Comparison of ENCODE assay signal across 12 cellular contexts in genomic region chr6:75608955-75609533, GRCh38. TPM values are rescaled to one million over a fixed set of nuclear protein-coding genes. Genes with fewer than 3 reads are reported as not detected.
DNase-seq lines count a peak whose midpoint lies in the region; ATAC-seq and TF ChIP-seq lines count a peak whose summit lies in the region.
"Had no signal": no experiment of that assay in that cellular context is flagged by ENCODE, and none has a peak within 500 bp of the region (broad histone marks: within the 10 kb centered on the region; RNA-seq: fewer than 3 reads in every experiment).

No MANE protein-coding gene starts in this region.

- H3K27ac Mint-ChIP-seq in WTC11 (peak overlapping the region; percentile 41), nephron progenitor cell (peak overlapping the region; percentile 35)

- H3K27me3 Mint-ChIP-seq in WTC11 (ENCODE audit: low read depth) (no peaks in the 10 kb centered on the region), nephron progenitor cell (ENCODE audit: low read depth, poor library complexity) (peaks cover 3% of the 10 kb centered on the region)
- H3K27me3 Mint-ChIP-seq: brain had no signal

- TF ChIP-seq CTCF in WTC11 (IDR thresholded peaks at IDR 0.05) = no peak
- no peak for TF ChIP-seq CTCF in nephron progenitor cell (IDR thresholded peaks at IDR 0.05)

- H3K36me3 Mint-ChIP-seq in WTC11 (peaks cover 7% of the 10 kb centered on the region), nephron progenitor cell (ENCODE audit: low read depth) (peaks cover 92% of the 10 kb centered on the region)

- DNase-seq in CD1c-positive myeloid dendritic cell (ENCODE audit: extremely low spot score) (peak; percentile 69), KG1 (lab: John Stamatoyannopoulos, UW) (peak; percentile 16), WTC11 (ENCODE audit: low spot score) (no peak), nephron progenitor cell (no peak), SHP77 (lab: John Stamatoyannopoulos, UW) (no peak), NCI-H1105 treated with DMSO at 0.1 percent for 48 hours (lab: John Stamatoyannopoulos, UW) (no peak), RKO (ENCODE audit: low spot score) (no peak)
- DNase-seq: left cardiac atrium, posterior cingulate gyrus, SW 1271 had no signal

- POLR2A ChIA-PET in WTC11 (lab: Charles Lee) = no interaction called here

- H3K9me3 Mint-ChIP-seq in WTC11 (no peaks in the 10 kb centered on the region), nephron progenitor cell (peaks cover 23% of the 10 kb centered on the region)

- H3K4me3 Mint-ChIP-seq in WTC11 (no peak overlapping the region), nephron progenitor cell (no peak overlapping the region)

- ATAC-seq in WTC11 (no peak), GM21390 (IDR thresholded peaks at IDR 0.05; ENCODE audit: unreplicated experiment) (no peak)

- H3K4me1 Mint-ChIP-seq in WTC11 = peaks cover 71% of the 10 kb centered on the region
- H3K4me1 Mint-ChIP-seq in nephron progenitor cell = peaks cover 56% of the 10 kb centered on the region

- CTCF ChIA-PET in WTC11 (lab: Charles Lee) = no interaction called here

TF ChIP-seq in WTC11, 78 proteins besides CTCF, POLR2A, EP300 and RAD21:
- TF ChIP-seq ZNF219 (CRISPR knock-in tag; IDR thresholded peaks at IDR 0.05; ENCODE audit: borderline replicate concordance) = no peak
- no peak for TF ChIP-seq CDX4 (CRISPR knock-in tag; IDR thresholded peaks at IDR 0.05; ENCODE audit: borderline replicate concordance)
- no peak for TF ChIP-seq ELF4 (CRISPR knock-in tag; IDR thresholded peaks at IDR 0.05; ENCODE audit: low read depth)
- no peak for TF ChIP-seq GABPB1 (CRISPR knock-in tag; IDR thresholded peaks at IDR 0.05)

RNA-seq across cellular contexts. Expression of gene SENP6, which starts 7.4 kb away (rescaled TPM):
- total RNA-seq in WTC11 (2021) = 90.9 to 100 TPM (median 99.4 TPM) in 3 replicates

Comparison
In these comparisons a context has a peak if more than half of its experiments do, and no peak if none do; other contexts are left out.
1. DNase-seq: peak in CD1c-positive myeloid dendritic cell (single experiment) and KG1 (single experiment); none in WTC11 (single experiment), nephron progenitor cell (single experiment), SHP77 (0 of 2), NCI-H1105 treated with DMSO at 0.1 percent for 48 hours (single experiment) and RKO (single experiment).